Comparison of ENCODE assay signal across 1 cellular context in genomic region chr11:85886089-85887056, GRCh38.
A peak's percentile ranks its signal among the peaks of the same experiment; 100 is the strongest.
TF ChIP-seq lines count a peak whose summit lies in the region.

No MANE protein-coding gene starts in this region.

TF ChIP-seq in HepG2, 621 proteins besides CTCF, POLR2A, EP300 and RAD21:
- no peak for TF ChIP-seq THYN1 (CRISPR knock-in tag; IDR thresholded peaks at IDR 0.05; ENCODE audit: borderline replicate concordance, low read depth)
- TF ChIP-seq ZNF770 (CRISPR knock-in tag; IDR thresholded peaks at IDR 0.05), result peak; percentile 65
